18 cellular contexts compared by ENCODE assay signal in genomic region chr1:37845049-37845646, GRCh38. TPM values are rescaled to one million over a fixed set of nuclear protein-coding genes. Genes with fewer than 3 reads are reported as not detected.
DNase-seq lines count a peak whose midpoint lies in the region; ATAC-seq and TF ChIP-seq lines count a peak whose summit lies in the region.
"Had no signal": no experiment of that assay in that cellular context is flagged by ENCODE, and none has a peak within 500 bp of the region (broad histone marks: within the 10 kb centered on the region; RNA-seq: fewer than 3 reads in every experiment).

No MANE protein-coding gene starts in this region.

- intact Hi-C loops in activated B cell treated with CpG ODN at 0.5 μM for 24 hours (cut with micrococcal nuclease) (no loop called here), stomach (cut with DNase I; ENCODE audit: low total_unique reads) (no loop called here)

- CTCF ChIA-PET in activated B cell treated with CpG ODN at 0.5 μM for 24 hours (lab: Charles Lee), result interaction anchor here (1.0 kb wide), 1 partner anchor 15 kb away, joined by 7 read pairs; no protein-coding TSS in a partner anchor

- H3K27me3 ChIP-seq in stomach, result no peaks in the 10 kb centered on the region

- no peaks in the 10 kb centered on the region for H3K9me3 Mint-ChIP-seq in stimulated activated naive CD8-positive, alpha-beta T cell treated with anti-CD3 and anti-CD28 coated beads, Interleukin-15, Interleukin-2, amounts not matched to agents 100 ng/mL and 50 ng/mL, for 24 hours
- no peaks in the 10 kb centered on the region for H3K9me3 Mint-ChIP-seq in stimulated activated naive CD8-positive, alpha-beta T cell treated with anti-CD3 and anti-CD28 coated beads, Interleukin-15, amount 100 ng/mL, for 72 hours
- H3K9me3 Mint-ChIP-seq in activated B cell treated with CpG ODN at 0.5 μM for 24 hours, result no peaks in the 10 kb centered on the region
- H3K9me3 Mint-ChIP-seq in memory B cell, result no peaks in the 10 kb centered on the region
- H3K9me3 Mint-ChIP-seq: activated CD8-positive, alpha-beta T cell treated with anti-CD3 and anti-CD28 coated beads for 36 hours had no signal

- peaks cover 5 to 57% (median 21%) of the 10 kb centered on the region in 4 donors for H3K4me1 ChIP-seq in stomach

- H3K27ac Mint-ChIP-seq in stimulated activated naive CD8-positive, alpha-beta T cell treated with anti-CD3 and anti-CD28 coated beads, Interleukin-15, Interleukin-2, amounts not matched to agents 100 ng/mL and 50 ng/mL, for 24 hours, result peak overlapping the region; percentile 1
- peak overlapping the region in 1 of 2 donors; percentile 31 for H3K27ac Mint-ChIP-seq in stimulated activated naive CD8-positive, alpha-beta T cell treated with anti-CD3 and anti-CD28 coated beads, Interleukin-15, amount 100 ng/mL, for 72 hours
- H3K27ac Mint-ChIP-seq in activated B cell treated with CpG ODN at 0.5 μM for 24 hours (peak overlapping the region; percentile 30), memory B cell (no peak overlapping the region)

- peaks cover 34% of the 10 kb centered on the region for H3K4me1 Mint-ChIP-seq in stimulated activated naive CD8-positive, alpha-beta T cell treated with anti-CD3 and anti-CD28 coated beads, Interleukin-15, Interleukin-2, amounts not matched to agents 100 ng/mL and 50 ng/mL, for 24 hours (ENCODE audit: low read depth)
- peaks cover 39% of the 10 kb centered on the region for H3K4me1 Mint-ChIP-seq in stimulated activated naive CD8-positive, alpha-beta T cell treated with anti-CD3 and anti-CD28 coated beads, Interleukin-15, amount 100 ng/mL, for 72 hours
- H3K4me1 Mint-ChIP-seq in activated B cell treated with CpG ODN at 0.5 μM for 24 hours, result peaks cover 32% of the 10 kb centered on the region
- H3K4me1 Mint-ChIP-seq in memory B cell, result peaks cover 34% of the 10 kb centered on the region

- ATAC-seq in stimulated activated naive CD8-positive, alpha-beta T cell treated with anti-CD3 and anti-CD28 coated beads, Interleukin-15, amount 100 ng/mL, for 72 hours, result no peak
- ATAC-seq in activated B cell treated with CpG ODN at 0.5 μM for 24 hours (ENCODE audit: low read depth) (no peak), memory B cell (ENCODE audit: low read depth) (no peak), GM21737 (IDR thresholded peaks at IDR 0.05; ENCODE audit: unreplicated experiment) (no peak), HG03521 (IDR thresholded peaks at IDR 0.05; ENCODE audit: unreplicated experiment) (no peak)
- ATAC-seq: activated CD8-positive, alpha-beta T cell treated with anti-CD3 and anti-CD28 coated beads for 36 hours; psoas muscle; T-helper 17 cell had no signal

- peaks cover 37% of the 10 kb centered on the region for H3K36me3 Mint-ChIP-seq in stimulated activated naive CD8-positive, alpha-beta T cell treated with anti-CD3 and anti-CD28 coated beads, Interleukin-15, Interleukin-2, amounts not matched to agents 100 ng/mL and 50 ng/mL, for 24 hours (ENCODE audit: low read depth)
- peaks cover 50% of the 10 kb centered on the region for H3K36me3 Mint-ChIP-seq in activated B cell treated with CpG ODN at 0.5 μM for 24 hours (ENCODE audit: low read depth)
- H3K36me3 Mint-ChIP-seq in memory B cell, result peaks cover 18% of the 10 kb centered on the region

- TF ChIP-seq EP300 in stomach (IDR thresholded peaks at IDR 0.05), result no peak

- H3K9me3 ChIP-seq in stomach, result no peaks in the 10 kb centered on the region
- H3K9me3 ChIP-seq: psoas muscle had no signal

- no peak for DNase-seq in stimulated activated naive CD8-positive, alpha-beta T cell treated with anti-CD3 and anti-CD28 coated beads, Interleukin-15, amount 100 ng/mL, for 72 hours
- DNase-seq in activated B cell treated with CpG ODN at 0.5 μM for 24 hours (no peak), memory B cell (ENCODE audit: low spot score in 2 of 2) (no peak), NCI-H524 (lab: John Stamatoyannopoulos, UW) (no peak), stomach (no peak)
- DNase-seq: activated CD8-positive, alpha-beta T cell treated with anti-CD3 and anti-CD28 coated beads for 36 hours; activated T-cell treated with anti-CD3 and anti-CD28 coated beads, Interleukin-2, amount 50 U/mL, for 48 hours; EL; kidney; NCI-H1417 treated with DMSO at 0.1 percent for 48 hours; NCI-H2171; NCI-H748 treated with DMSO at 0.1 percent for 48 hours; psoas muscle; T-helper 17 cell; WERI-Rb-1 had no signal

- H3K36me3 ChIP-seq in stomach, result peaks cover 0 to 27% (median 16%) of the 10 kb centered on the region in 4 donors

- peak overlapping the region in 1 of 5 donors; percentile 49 for H3K27ac ChIP-seq in stomach
- H3K27ac ChIP-seq: psoas muscle, WERI-Rb-1 had no signal

- no peak overlapping the region for H3K4me3 Mint-ChIP-seq in stimulated activated naive CD8-positive, alpha-beta T cell treated with anti-CD3 and anti-CD28 coated beads, Interleukin-15, Interleukin-2, amounts not matched to agents 100 ng/mL and 50 ng/mL, for 24 hours
- no peak overlapping the region for H3K4me3 Mint-ChIP-seq in stimulated activated naive CD8-positive, alpha-beta T cell treated with anti-CD3 and anti-CD28 coated beads, Interleukin-15, amount 100 ng/mL, for 72 hours
- H3K4me3 Mint-ChIP-seq in activated B cell treated with CpG ODN at 0.5 μM for 24 hours (no peak overlapping the region), memory B cell (peak overlapping the region; percentile 50)
- H3K4me3 Mint-ChIP-seq: activated CD8-positive, alpha-beta T cell treated with anti-CD3 and anti-CD28 coated beads for 36 hours; T-helper 17 cell had no signal

- TF ChIP-seq CTCF in activated B cell treated with CpG ODN at 0.5 μM for 24 hours (IDR thresholded peaks at IDR 0.05) (no peak), stomach (IDR thresholded peaks at IDR 0.05) (no peak)

- WGBS in stomach, 5 donors, result 75 to 89% (median 81%) methylated on average over 5 of the region's 5 CpGs

- POLR2A ChIA-PET in activated B cell treated with CpG ODN at 0.5 μM for 24 hours (lab: Charles Lee), result interaction anchor here (2.3 kb wide), 1 partner anchor 14 kb away, joined by 11 read pairs; the partner anchor contains the start of gene MTF1

- TF ChIP-seq POLR2A in stomach (IDR thresholded peaks at IDR 0.05), result no peak

- no peak overlapping the region for H3K4me3 ChIP-seq in stomach
- H3K4me3 ChIP-seq: psoas muscle had no signal

- no peaks in the 10 kb centered on the region for H3K27me3 Mint-ChIP-seq in stimulated activated naive CD8-positive, alpha-beta T cell treated with anti-CD3 and anti-CD28 coated beads, Interleukin-15, Interleukin-2, amounts not matched to agents 100 ng/mL and 50 ng/mL, for 24 hours
- H3K27me3 Mint-ChIP-seq in stimulated activated naive CD8-positive, alpha-beta T cell treated with anti-CD3 and anti-CD28 coated beads, Interleukin-15, amount 100 ng/mL, for 72 hours, result no peaks in the 10 kb centered on the region
- H3K27me3 Mint-ChIP-seq in activated B cell treated with CpG ODN at 0.5 μM for 24 hours, result no peaks in the 10 kb centered on the region
- no peaks in the 10 kb centered on the region for H3K27me3 Mint-ChIP-seq in memory B cell
- H3K27me3 Mint-ChIP-seq: activated CD8-positive, alpha-beta T cell treated with anti-CD3 and anti-CD28 coated beads for 36 hours; T-helper 17 cell had no signal

RNA-seq across cellular contexts. Expression of gene MTF1, which starts 14.2 kb away (rescaled TPM):
- 30.5 and 36.2 TPM in 2 replicates for total RNA-seq in activated B cell treated with CpG ODN at 0.5 μM for 24 hours
- total RNA-seq in stomach, result 1 to 10 TPM; 1.2 to 5.4 (median 4.5) TPM
- polyA plus RNA-seq in stomach, result 1 to 10 TPM; 1.5 to 3.1 (median 2.4) TPM

RNA-seq across cellular contexts. Expression of gene YRDC, which starts 37.1 kb away (rescaled TPM):
- total RNA-seq in activated B cell treated with CpG ODN at 0.5 μM for 24 hours (20.6 and 24.2 TPM in 2 replicates), stomach (10 to 100 TPM in 3 of 5 donors, 1 to 10 TPM in 1, not detected in 1; 1.3 to 30.3 (median 15.5) TPM)
- polyA plus RNA-seq in stomach, result 10 to 100 TPM in 2 of 3 donors, 1 to 10 TPM in 1; 9.9 to 13.1 (median 10.4) TPM

RNA-seq across cellular contexts. Expression of gene C1orf122, which starts 37.6 kb away (rescaled TPM):
- 18.8 and 19.9 TPM in 2 replicates for total RNA-seq in activated B cell treated with CpG ODN at 0.5 μM for 24 hours
- 100 to 1,000 TPM in 2 of 5 donors, 10 to 100 TPM in 2, 1 to 10 TPM in 1; 7.9 to 193 (median 46.7) TPM for total RNA-seq in stomach
- 10 to 100 TPM; 43.4 to 59.0 (median 59.0) TPM for polyA plus RNA-seq in stomach

RNA-seq across cellular contexts. Expression of gene MANEAL, which starts 51.5 kb away (rescaled TPM):
- total RNA-seq in activated B cell treated with CpG ODN at 0.5 μM for 24 hours (5.3 and 5.4 TPM in 2 replicates), stomach (1 to 10 TPM in 4 of 5 donors, not detected in 1; 1.8 to 5.8 (median 3.8) TPM)
- 1 to 10 TPM; 1.4 to 3.6 (median 2.2) TPM for polyA plus RNA-seq in stomach
